In genomic region chr17:59347975-59348391, GRCh38 we compare ENCODE assay signal across 12 cellular contexts. TPM values are rescaled to one million over a fixed set of nuclear protein-coding genes. Genes with fewer than 3 reads are reported as not detected.
DNase-seq lines count a peak whose midpoint lies in the region; ATAC-seq and TF ChIP-seq lines count a peak whose summit lies in the region.
"Had no signal": no experiment of that assay in that cellular context is flagged by ENCODE, and none has a peak within 500 bp of the region (broad histone marks: within the 10 kb centered on the region; RNA-seq: fewer than 3 reads in every experiment).

No MANE protein-coding gene starts in this region.

- H2BK12ac ChIP-seq in trophoblast cell (ENCODE audit: low read length): no peak overlapping the region

- no peak overlapping the region for H3K4me3 ChIP-seq in choroid plexus epithelial cell (ENCODE audit: low read depth, low read length)
- H3K4me3 ChIP-seq in trophoblast cell (ENCODE audit: low read depth, low read length): no peak overlapping the region
- no peak overlapping the region for H3K4me3 ChIP-seq in BE2C (ENCODE audit: low read depth, low read length)

- H2BK5ac ChIP-seq in trophoblast cell (ENCODE audit: low read depth, low read length, poor library complexity): peak overlapping the region; percentile 67

- H3K18ac ChIP-seq in trophoblast cell (ENCODE audit: low read length): peak overlapping the region; percentile 37

- H4K8ac ChIP-seq in trophoblast cell (ENCODE audit: low read depth, low read length): no peak overlapping the region

- H3K23ac ChIP-seq in trophoblast cell (ENCODE audit: low read length): no peak overlapping the region

- H4K91ac ChIP-seq in trophoblast cell (ENCODE audit: low read depth, low read length): peak overlapping the region; percentile 79

- peaks cover 53% of the 10 kb centered on the region for H3K4me1 Mint-ChIP-seq in CD14-positive monocyte
- peaks cover 37% of the 10 kb centered on the region for H3K4me1 Mint-ChIP-seq in activated naive CD4-positive, alpha-beta T cell treated with anti-CD3 and anti-CD28 coated beads for 36 hours (ENCODE audit: low read depth)

- peak overlapping the region; percentile 28 for H2AK5ac ChIP-seq in trophoblast cell (ENCODE audit: low read length)

- H2BK120ac ChIP-seq in trophoblast cell (ENCODE audit: insufficient read depth, low read length, poor library complexity): peak overlapping the region; percentile 47

- no peak overlapping the region for H4K12ac ChIP-seq in trophoblast cell (ENCODE audit: low read depth, low read length)

- no peaks in the 10 kb centered on the region for H3K9me3 ChIP-seq in trophoblast cell (ENCODE audit: insufficient read depth, low read depth, low read length)
- no peaks in the 10 kb centered on the region for H3K9me3 ChIP-seq in BE2C

- no CpG with 5 or more reads among the region's 7 CpGs for WGBS in trophoblast cell (ENCODE audit: extremely low coverage, insufficient coverage, insufficient read length)

- H3K79me2 ChIP-seq in trophoblast cell (ENCODE audit: control insufficient read depth, insufficient read depth, low read length, poor library complexity): peaks cover 11% of the 10 kb centered on the region

- no peaks in the 10 kb centered on the region for H3K9me3 Mint-ChIP-seq in CD14-positive monocyte
- no peaks in the 10 kb centered on the region for H3K9me3 Mint-ChIP-seq in activated naive CD4-positive, alpha-beta T cell treated with anti-CD3 and anti-CD28 coated beads for 36 hours
- H3K9me3 Mint-ChIP-seq: naive thymus-derived CD4-positive, alpha-beta T cell had no signal

- H2AFZ ChIP-seq in trophoblast cell (ENCODE audit: insufficient read depth, low read length, poor library complexity): no peak overlapping the region

- DNase-seq in CD14-positive monocyte (ENCODE audit: low spot score): no peak
- peak; percentile 25 to 54 for DNase-seq in NOMO-1 (lab: John Stamatoyannopoulos, UW; ENCODE audit: unreplicated experiment in 2 of 2)
- peak; percentile 93 for DNase-seq in choroid plexus epithelial cell (ENCODE audit: low read depth)
- DNase-seq in trophoblast cell: peak; percentile 95 to 97
- no peak for DNase-seq in AG08395 (ENCODE audit: low spot score)
- DNase-seq in BE2C: no peak
- DNase-seq in activated naive CD4-positive, alpha-beta T cell treated with anti-CD3 and anti-CD28 coated beads for 36 hours: no peak
- DNase-seq: activated CD8-positive, alpha-beta memory T cell treated with anti-CD3 and anti-CD28 coated beads for 24 hours; left colon; naive thymus-derived CD4-positive, alpha-beta T cell; NCI-H2171 treated with DMSO at 0.1 percent for 48 hours had no signal

- peak overlapping the region; percentile 80 for H3K27ac ChIP-seq in trophoblast cell (ENCODE audit: low read depth, low read length)

- H3K4me3 Mint-ChIP-seq in CD14-positive monocyte: peak overlapping the region in 1 of 2 donors; percentile 13
- H3K4me3 Mint-ChIP-seq in activated naive CD4-positive, alpha-beta T cell treated with anti-CD3 and anti-CD28 coated beads for 36 hours: no peak overlapping the region
- H3K4me3 Mint-ChIP-seq: naive thymus-derived CD4-positive, alpha-beta T cell had no signal

- H3K9ac ChIP-seq in trophoblast cell (ENCODE audit: low read length): no peak overlapping the region

- H3K27ac Mint-ChIP-seq in CD14-positive monocyte: peak overlapping the region in 6 of 7 donors; percentile 5 to 73 (median 48)
- H3K27ac Mint-ChIP-seq in activated naive CD4-positive, alpha-beta T cell treated with anti-CD3 and anti-CD28 coated beads for 36 hours: no peak overlapping the region

- intact Hi-C loops in CD14-positive monocyte (cut with micrococcal nuclease): no loop called here
- intact Hi-C loops in activated naive CD4-positive, alpha-beta T cell treated with anti-CD3 and anti-CD28 coated beads for 36 hours (cut with micrococcal nuclease): no loop called here

- H3K36me3 Mint-ChIP-seq in CD14-positive monocyte: peaks cover 12 to 29% of the 10 kb centered on the region in 2 donors
- H3K36me3 Mint-ChIP-seq in activated naive CD4-positive, alpha-beta T cell treated with anti-CD3 and anti-CD28 coated beads for 36 hours (ENCODE audit: low read depth): no peaks in the 10 kb centered on the region

- no peak overlapping the region for H3K14ac ChIP-seq in trophoblast cell (ENCODE audit: low read length)

- CTCF ChIA-PET in activated naive CD4-positive, alpha-beta T cell treated with anti-CD3 and anti-CD28 coated beads for 36 hours (lab: Charles Lee): no interaction called here

- H3K4ac ChIP-seq in trophoblast cell (ENCODE audit: low read depth, low read length): peak overlapping the region; percentile 52

- peaks cover 23% of the 10 kb centered on the region for H3K79me1 ChIP-seq in trophoblast cell (ENCODE audit: low read length)

- H3K27me3 ChIP-seq in trophoblast cell (ENCODE audit: insufficient read depth, low read length) (no peaks in the 10 kb centered on the region), BE2C (no peaks in the 10 kb centered on the region)

- TF ChIP-seq CTCF in CD14-positive monocyte (IDR thresholded peaks at IDR 0.05) (no peak), choroid plexus epithelial cell (conservative IDR thresholded peaks at IDR 0.05; ENCODE audit: low read depth, low read length) (peak; percentile 7), BE2C (IDR thresholded peaks at IDR 0.05; ENCODE audit: low read depth, low read length) (no peak)

- ATAC-seq in GM19324 (IDR thresholded peaks at IDR 0.05; ENCODE audit: low FRiP score, unreplicated experiment): no peak
- ATAC-seq: left colon; naive thymus-derived CD4-positive, alpha-beta T cell had no signal

- peaks cover 2 to 9% of the 10 kb centered on the region in 2 experiments for H3K36me3 ChIP-seq in trophoblast cell (ENCODE audit: control insufficient read depth in 1 of 2, insufficient read depth in 2 of 2, low read length in 2 of 2)
- H3K36me3 ChIP-seq in BE2C: no peaks in the 10 kb centered on the region

- peak overlapping the region; percentile 32 for H3K4me2 ChIP-seq in trophoblast cell (ENCODE audit: low read length)

- H3K27me3 Mint-ChIP-seq in CD14-positive monocyte (ENCODE audit: low read depth in 3 of 3): peaks cover 0 to 2% (median 1%) of the 10 kb centered on the region in 3 donors
- no peaks in the 10 kb centered on the region for H3K27me3 Mint-ChIP-seq in activated naive CD4-positive, alpha-beta T cell treated with anti-CD3 and anti-CD28 coated beads for 36 hours (ENCODE audit: low read depth)
- H3K27me3 Mint-ChIP-seq: naive thymus-derived CD4-positive, alpha-beta T cell had no signal

- H3K4me1 ChIP-seq in trophoblast cell (ENCODE audit: control insufficient read depth in 1 of 2, insufficient read depth in 2 of 2, low read length in 2 of 2) (peaks cover 26 to 29% of the 10 kb centered on the region in 2 experiments), BE2C (peaks cover 8% of the 10 kb centered on the region)

RNA-seq across cellular contexts. Expression of gene YPEL2, which starts 16.5 kb away (rescaled TPM):
- 10 to 100 TPM; 21.5 to 25.1 TPM for polyA plus RNA-seq in CD14-positive monocyte
- polyA plus RNA-seq in trophoblast cell (2013): 17.0 and 17.3 TPM in 2 replicates
- 1.3 TPM for polyA plus RNA-seq in BE2C (2012; ENCODE audit: insufficient read depth, insufficient read length, low read depth)
- 1 to 10 TPM; 4.3 to 4.4 TPM for total RNA-seq in activated naive CD4-positive, alpha-beta T cell treated with anti-CD3 and anti-CD28 coated beads for 36 hours

Comparison
In these comparisons a context has a peak if more than half of its experiments do, and no peak if none do; other contexts are left out.
1. DNase-seq: peak in NOMO-1 (2 of 2), choroid plexus epithelial cell (single experiment) and trophoblast cell (2 of 2); none in CD14-positive monocyte (single experiment), AG08395 (single experiment), BE2C (single experiment) and activated naive CD4-positive, alpha-beta T cell treated with anti-CD3 and anti-CD28 coated beads for 36 hours (single experiment).